29 cellular contexts compared by ENCODE assay signal in genomic region chr20:47208534-47209174, GRCh38.
"Had no signal": no experiment of that assay in that cellular context is flagged by ENCODE, and none has a peak within 500 bp of the region (broad histone marks: within the 10 kb centered on the region; RNA-seq: fewer than 3 reads in every experiment).

No MANE protein-coding gene starts in this region.

- DNase-seq: activated CD4-positive, alpha-beta memory T cell treated with anti-CD3 and anti-CD28 coated beads, Interleukin-2, amount 10 ng/mL, durations not matched to agents 7 days and 5 days; activated CD4-positive, alpha-beta T cell treated with anti-CD3 and anti-CD28 coated beads for 48 hours; activated CD8-positive, alpha-beta memory T cell treated with anti-CD3 and anti-CD28 coated beads, Interleukin-2, amount 50 U/mL, for 48 hours; activated gamma-delta T cell treated with Interleukin-2 at 50 U/mL for 16 hours; activated T-cell treated with anti-CD3 and anti-CD28 coated beads, Interleukin-2, amount 50 U/mL, for 24 hours; effector CD8-positive, alpha-beta T cell; left lung; lower lobe of right lung; mesenchymal stem cell; naive thymus-derived CD8-positive, alpha-beta T cell; occipital lobe; stimulated activated naive CD8-positive, alpha-beta T cell treated with anti-CD3 and anti-CD28 coated beads, Interleukin-15, Interleukin-2, amounts not matched to agents 100 U/mL and 50 U/mL, for 24 hours; T-helper 1 cell; trophoblast cell had no signal

- H3K27ac ChIP-seq: left lung, lower lobe of right lung, parathyroid adenoma, right atrium auricular region, thoracic aorta, VCaP had no signal

- ATAC-seq: activated CD4-positive, CD25-positive, alpha-beta regulatory T cell treated with anti-CD3 and anti-CD28 coated beads, Interleukin-2, amount 50 U/mL, for 24 hours; activated naive CD4-positive, alpha-beta T cell treated with anti-CD3 and anti-CD28 coated beads, Interleukin-2, amount 50 U/mL, for 72 hours; left lung; lower lobe of right lung; naive thymus-derived CD8-positive, alpha-beta T cell; stimulated activated naive CD8-positive, alpha-beta T cell treated with anti-CD3 and anti-CD28 coated beads, Interleukin-15, Interleukin-2, amounts not matched to agents 100 U/mL and 50 U/mL, for 24 hours had no signal

- H3K27ac Mint-ChIP-seq: activated CD4-positive, alpha-beta memory T cell treated with anti-CD3 and anti-CD28 coated beads, Interleukin-2, amount 10 ng/mL, durations not matched to agents 7 days and 5 days; activated naive CD4-positive, alpha-beta T cell treated with anti-CD3 and anti-CD28 coated beads, Interleukin-2, amount 50 U/mL, for 72 hours; activated T-cell treated with anti-CD3 and anti-CD28 coated beads, Interleukin-2, amount 50 U/mL, for 24 hours; T-helper 2 cell treated with Interferon-gamma antibody and Interleukin-4, amounts not matched to agents 5 μg/mL and 100 μg/mL, for 36 hours had no signal

- FAIRE-seq: bronchial epithelial cell, colon, frontal cortex, islet of Langerhans, TTC549, urothelium cell line had no signal

- H3K9me3 Mint-ChIP-seq: activated CD4-positive, alpha-beta memory T cell treated with anti-CD3 and anti-CD28 coated beads, Interleukin-2, amount 10 ng/mL, durations not matched to agents 7 days and 5 days; activated naive CD4-positive, alpha-beta T cell treated with anti-CD3 and anti-CD28 coated beads, Interleukin-2, amount 50 U/mL, for 72 hours; activated T-cell treated with anti-CD3 and anti-CD28 coated beads, Interleukin-2, amount 50 U/mL, for 24 hours; central memory CD8-positive, alpha-beta T cell; naive thymus-derived CD8-positive, alpha-beta T cell; neural crest cell; T-helper 2 cell treated with Interferon-gamma antibody and Interleukin-4, amounts not matched to agents 5 μg/mL and 100 μg/mL, for 36 hours had no signal

- H3K9ac ChIP-seq: parathyroid adenoma had no signal

- H3K4me3 ChIP-seq: left lung, lower lobe of right lung, right atrium auricular region, thoracic aorta had no signal

- H3K27me3 ChIP-seq: left lung, right atrium auricular region had no signal

- H3K9me3 ChIP-seq: left lung, lower lobe of right lung, right atrium auricular region, thoracic aorta had no signal

- H3K4me1 ChIP-seq: lower lobe of right lung had no signal

- H3K4me1 Mint-ChIP-seq: activated CD4-positive, alpha-beta memory T cell treated with anti-CD3 and anti-CD28 coated beads, Interleukin-2, amount 10 ng/mL, durations not matched to agents 7 days and 5 days; central memory CD8-positive, alpha-beta T cell had no signal

- H3K27me3 Mint-ChIP-seq: activated CD4-positive, alpha-beta memory T cell treated with anti-CD3 and anti-CD28 coated beads, Interleukin-2, amount 10 ng/mL, durations not matched to agents 7 days and 5 days; activated T-cell treated with anti-CD3 and anti-CD28 coated beads, Interleukin-2, amount 50 U/mL, for 24 hours; central memory CD8-positive, alpha-beta T cell; naive thymus-derived CD8-positive, alpha-beta T cell had no signal

- H3K4me3 Mint-ChIP-seq: activated CD4-positive, alpha-beta memory T cell treated with anti-CD3 and anti-CD28 coated beads, Interleukin-2, amount 10 ng/mL, durations not matched to agents 7 days and 5 days; activated T-cell treated with anti-CD3 and anti-CD28 coated beads, Interleukin-2, amount 50 U/mL, for 24 hours; central memory CD8-positive, alpha-beta T cell; naive thymus-derived CD8-positive, alpha-beta T cell; neural crest cell; T-helper 2 cell treated with Interferon-gamma antibody and Interleukin-4, amounts not matched to agents 5 μg/mL and 100 μg/mL, for 36 hours had no signal

- H2AFZ ChIP-seq: parathyroid adenoma had no signal
